In genomic region chr4:98662619-98663225, GRCh38 we compare ENCODE assay signal across 9 cellular contexts. TPM values are rescaled to one million over a fixed set of nuclear protein-coding genes. Genes with fewer than 3 reads are reported as not detected.
DNase-seq lines count a peak whose midpoint lies in the region; TF ChIP-seq lines count a peak whose summit lies in the region.
"Had no signal": no experiment of that assay in that cellular context is flagged by ENCODE, and none has a peak within 500 bp of the region (broad histone marks: within the 10 kb centered on the region; RNA-seq: fewer than 3 reads in every experiment).

No MANE protein-coding gene starts in this region.

- no peak for TF ChIP-seq CTCF in glutamatergic neuron (IDR thresholded peaks at IDR 0.05; ENCODE audit: partially characterized antibody, unreplicated experiment)
- TF ChIP-seq CTCF in type B pancreatic cell (conservative IDR thresholded peaks at IDR 0.05): no peak

- H3K36me3 Mint-ChIP-seq in glutamatergic neuron (ENCODE audit: unreplicated experiment) (peaks cover 3% of the 10 kb centered on the region), type B pancreatic cell (no peaks in the 10 kb centered on the region)

- no peak overlapping the region for H3K4me3 Mint-ChIP-seq in glutamatergic neuron (ENCODE audit: unreplicated experiment)
- H3K4me3 Mint-ChIP-seq in type B pancreatic cell: peak overlapping the region; percentile 71

- DNase-seq in NCI-H345 (lab: John Stamatoyannopoulos, UW) (peak; percentile 17), NCI-H345 treated with DMSO at 0.1 percent for 48 hours (lab: John Stamatoyannopoulos, UW; ENCODE audit: unreplicated experiment) (no peak), glutamatergic neuron (peak; percentile 20), type B pancreatic cell (ENCODE audit: extremely low spot score, unreplicated experiment) (no peak), putamen (ENCODE audit: low spot score) (no peak), CD1c-positive myeloid dendritic cell (ENCODE audit: extremely low spot score) (no peak), NCI-H524 (lab: John Stamatoyannopoulos, UW) (no peak)
- DNase-seq in activated CD4-positive, alpha-beta T cell treated with anti-CD3 and anti-CD28 coated beads for 48 hours: peak; percentile 57
- DNase-seq: SHP77 treated with DMSO at 0.1 percent for 48 hours had no signal

- H3K27ac Mint-ChIP-seq in glutamatergic neuron (ENCODE audit: unreplicated experiment): peak overlapping the region; percentile 77
- peak overlapping the region; percentile 84 for H3K27ac Mint-ChIP-seq in type B pancreatic cell

- H3K4me1 Mint-ChIP-seq in glutamatergic neuron (ENCODE audit: low read depth, unreplicated experiment): peaks cover 15% of the 10 kb centered on the region
- H3K4me1 Mint-ChIP-seq in type B pancreatic cell (ENCODE audit: unreplicated experiment): peaks cover 24% of the 10 kb centered on the region

- H3K9me3 Mint-ChIP-seq in glutamatergic neuron (ENCODE audit: unreplicated experiment): peaks cover 12% of the 10 kb centered on the region
- no peaks in the 10 kb centered on the region for H3K9me3 Mint-ChIP-seq in type B pancreatic cell

- H3K27me3 Mint-ChIP-seq in glutamatergic neuron (ENCODE audit: unreplicated experiment) (peaks cover 8% of the 10 kb centered on the region), type B pancreatic cell (peaks cover 26% of the 10 kb centered on the region)

RNA-seq across cellular contexts. Expression of gene TSPAN5, which starts 4.3 kb away (rescaled TPM):
- total RNA-seq in glutamatergic neuron (ENCODE audit: unreplicated experiment) (40.5 TPM), type B pancreatic cell (ENCODE audit: low replicate concordance) (26.9 and 33.8 TPM in 2 replicates)

Comparison
In these comparisons a context has a peak if more than half of its experiments do, and no peak if none do; other contexts are left out.
1. DNase-seq: peak in NCI-H345 (single experiment), activated CD4-positive, alpha-beta T cell treated with anti-CD3 and anti-CD28 coated beads for 48 hours (single experiment) and glutamatergic neuron (single experiment); none in NCI-H345 treated with DMSO at 0.1 percent for 48 hours (single experiment), type B pancreatic cell (single experiment), putamen (single experiment), CD1c-positive myeloid dendritic cell (single experiment) and NCI-H524 (0 of 2).